Comparison of ENCODE assay signal across 8 cellular contexts in the genomic region with DNA sequence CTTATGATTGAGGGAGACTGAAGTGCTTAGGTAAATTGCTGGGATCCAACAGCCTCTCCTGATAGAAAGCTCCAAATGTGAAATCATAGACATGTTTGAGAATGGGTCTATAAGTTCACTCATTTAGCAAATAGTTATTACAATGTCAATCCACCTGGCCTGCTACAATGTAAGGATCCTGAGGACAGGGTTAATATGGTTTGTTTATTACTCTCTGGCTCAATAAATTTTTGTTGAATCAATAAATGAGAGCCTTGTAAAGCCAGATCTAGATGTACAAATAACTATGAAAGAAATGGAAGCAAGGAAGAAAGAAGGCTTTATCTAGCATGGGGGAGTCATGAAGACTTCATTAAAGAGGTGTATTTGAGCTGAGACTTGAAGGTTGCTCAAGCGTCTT.
"Had no signal": no experiment of that assay in that cellular context is flagged by ENCODE, and none has a peak within 500 bp of the region (broad histone marks: within the 10 kb centered on the region; RNA-seq: fewer than 3 reads in every experiment).

No MANE protein-coding gene starts in this region.

- DNase-seq: IMR-90, KBM-7, KG1 had no signal

- H3K4me3 ChIP-seq: K562 had no signal

- H3K36me3 Mint-ChIP-seq: IgD-negative memory B cell had no signal

- H3K4me1 Mint-ChIP-seq: IgD-negative memory B cell had no signal

- H3K27ac Mint-ChIP-seq: IgD-negative memory B cell had no signal

- H3K27ac ChIP-seq: HL-60 had no signal

- H3K4me3 Mint-ChIP-seq: IgD-negative memory B cell had no signal

- FAIRE-seq: HepG2, HTR-8/SVneo, K562 had no signal
